Comparison of ENCODE assay signal across 21 cellular contexts in the genomic region with DNA sequence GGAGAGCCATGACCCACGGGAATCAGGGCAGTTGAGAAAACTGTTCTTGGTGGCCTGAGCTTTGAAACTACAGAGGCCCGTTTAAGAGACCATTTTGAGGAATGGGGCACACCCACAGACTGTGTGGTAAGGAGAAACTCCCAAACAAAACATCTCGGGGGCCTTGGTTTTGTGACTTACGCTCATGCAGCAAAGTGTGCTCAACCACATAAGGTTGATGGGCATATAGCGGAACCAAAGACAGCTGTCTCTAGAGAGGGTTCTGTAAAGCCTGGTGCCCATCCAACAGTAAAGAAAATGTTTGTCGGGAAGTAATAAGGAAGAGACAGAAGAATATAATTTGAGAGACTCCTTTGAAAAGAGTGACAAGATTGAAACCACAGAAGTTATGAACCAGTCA. TPM values are rescaled to one million over a fixed set of nuclear protein-coding genes. Genes with fewer than 3 reads are reported as not detected.
DNase-seq lines count a peak whose midpoint lies in the region; ATAC-seq and TF ChIP-seq lines count a peak whose summit lies in the region.
"Had no signal": no experiment of that assay in that cellular context is flagged by ENCODE, and none has a peak within 500 bp of the region (broad histone marks: within the 10 kb centered on the region; RNA-seq: fewer than 3 reads in every experiment).

No MANE protein-coding gene starts in this region.

- H3K9me3 Mint-ChIP-seq in activated B cell treated with CpG ODN at 0.5 μM for 24 hours (no peaks in the 10 kb centered on the region), naive B cell (peaks cover 0 to 6% (median 0%) of the 10 kb centered on the region in 7 donors), progenitor cell of endocrine pancreas (ENCODE audit: low read depth) (peaks cover 4% of the 10 kb centered on the region)
- no peaks in the 10 kb centered on the region for H3K9me3 Mint-ChIP-seq in activated naive CD4-positive, alpha-beta T cell treated with anti-CD3 and anti-CD28 coated beads for 36 hours
- H3K9me3 Mint-ChIP-seq: IgD-negative memory B cell had no signal

- peak; percentile 56 for ATAC-seq in GM18868 (IDR thresholded peaks at IDR 0.05; ENCODE audit: unreplicated experiment)
- peak; percentile 70 for ATAC-seq in activated B cell treated with CpG ODN at 0.5 μM for 24 hours (ENCODE audit: low read depth)
- ATAC-seq in naive B cell (ENCODE audit: low read depth in 2 of 2): peak; percentile 71 to 76
- ATAC-seq: HCT116, Panc1 had no signal

- TF ChIP-seq CTCF in activated B cell treated with CpG ODN at 0.5 μM for 24 hours (IDR thresholded peaks at IDR 0.05) (no peak), progenitor cell of endocrine pancreas (IDR thresholded peaks at IDR 0.05; ENCODE audit: unreplicated experiment) (no peak)

- H3K36me3 Mint-ChIP-seq in activated B cell treated with CpG ODN at 0.5 μM for 24 hours (ENCODE audit: low read depth) (no peaks in the 10 kb centered on the region), naive B cell (peaks cover 0 to 8% of the 10 kb centered on the region in 2 donors), progenitor cell of endocrine pancreas (ENCODE audit: insufficient read depth) (no peaks in the 10 kb centered on the region)
- no peaks in the 10 kb centered on the region for H3K36me3 Mint-ChIP-seq in activated naive CD4-positive, alpha-beta T cell treated with anti-CD3 and anti-CD28 coated beads for 36 hours (ENCODE audit: low read depth)
- H3K36me3 Mint-ChIP-seq: IgD-negative memory B cell had no signal

- H3K27me3 Mint-ChIP-seq in activated B cell treated with CpG ODN at 0.5 μM for 24 hours (no peaks in the 10 kb centered on the region), naive B cell (no peaks in the 10 kb centered on the region), progenitor cell of endocrine pancreas (peaks cover 4% of the 10 kb centered on the region)
- peaks cover 6% of the 10 kb centered on the region for H3K27me3 Mint-ChIP-seq in activated naive CD4-positive, alpha-beta T cell treated with anti-CD3 and anti-CD28 coated beads for 36 hours (ENCODE audit: low read depth)
- H3K27me3 Mint-ChIP-seq: IgD-negative memory B cell had no signal

- CTCF ChIA-PET in activated B cell treated with CpG ODN at 0.5 μM for 24 hours (lab: Charles Lee): interaction anchor here (1.0 kb wide), 1 partner anchor 237 kb away, joined by 4 read pairs; no protein-coding TSS in a partner anchor
- CTCF ChIA-PET in activated naive CD4-positive, alpha-beta T cell treated with anti-CD3 and anti-CD28 coated beads for 36 hours (lab: Charles Lee): no interaction called here

- peak overlapping the region; percentile 46 for H3K4me3 Mint-ChIP-seq in activated B cell treated with CpG ODN at 0.5 μM for 24 hours
- H3K4me3 Mint-ChIP-seq in naive B cell: peak overlapping the region; percentile 41 to 86 (median 60)
- H3K4me3 Mint-ChIP-seq in activated naive CD4-positive, alpha-beta T cell treated with anti-CD3 and anti-CD28 coated beads for 36 hours: no peak overlapping the region
- H3K4me3 Mint-ChIP-seq in progenitor cell of endocrine pancreas (ENCODE audit: low read depth): no peak overlapping the region

- H3K4me1 Mint-ChIP-seq in activated B cell treated with CpG ODN at 0.5 μM for 24 hours (peaks cover 51% of the 10 kb centered on the region), naive B cell (peaks cover 41 to 62% (median 47%) of the 10 kb centered on the region in 3 donors), progenitor cell of endocrine pancreas (ENCODE audit: low read depth) (peaks cover 5% of the 10 kb centered on the region)
- no peaks in the 10 kb centered on the region for H3K4me1 Mint-ChIP-seq in activated naive CD4-positive, alpha-beta T cell treated with anti-CD3 and anti-CD28 coated beads for 36 hours (ENCODE audit: low read depth)

- H3K27ac Mint-ChIP-seq in activated B cell treated with CpG ODN at 0.5 μM for 24 hours (peak overlapping the region; percentile 65), naive B cell (peak overlapping the region; percentile 4 to 93 (median 81)), progenitor cell of endocrine pancreas (no peak overlapping the region)
- H3K27ac Mint-ChIP-seq in activated naive CD4-positive, alpha-beta T cell treated with anti-CD3 and anti-CD28 coated beads for 36 hours: no peak overlapping the region

- intact Hi-C loops in activated B cell treated with CpG ODN at 0.5 μM for 24 hours (cut with micrococcal nuclease): no loop called here
- intact Hi-C loops in activated naive CD4-positive, alpha-beta T cell treated with anti-CD3 and anti-CD28 coated beads for 36 hours (cut with micrococcal nuclease): no loop called here

- no peak for DNase-seq in activated B cell treated with CpG ODN at 0.5 μM for 24 hours
- DNase-seq in naive B cell: peak; percentile 58
- DNase-seq in activated naive CD4-positive, alpha-beta T cell treated with anti-CD3 and anti-CD28 coated beads for 36 hours: no peak
- no peak for DNase-seq in activated CD8-positive, alpha-beta memory T cell treated with anti-CD3 and anti-CD28 coated beads for 24 hours
- no peak for DNase-seq in progenitor cell of endocrine pancreas (ENCODE audit: low spot score, unreplicated experiment)
- no peak for DNase-seq in activated gamma-delta T cell (lab: John Stamatoyannopoulos, UW)
- DNase-seq: MM.1S; NCI-H1092; NCI-H1436; NCI-H2081 treated with DMSO at 0.1 percent for 48 hours; NCI-H2171; NCI-H226; NCI-H510A treated with DMSO at 0.1 percent for 48 hours; NCI-H748 treated with DMSO at 0.1 percent for 48 hours; NK-92 treated with Interleukin-12 subunit alpha and Interleukin-12 subunit beta, amount 100 ng/mL, for 24 hours; SHP77; T-helper 1 cell had no signal

- POLR2A ChIA-PET in activated B cell treated with CpG ODN at 0.5 μM for 24 hours (lab: Charles Lee): interaction anchor here (0.6 to 1.2 kb wide), 2 partner anchors 33 to 65 kb away, joined by 5 read pairs; a partner anchor contains a TSS

RNA-seq across cellular contexts. Expression of a gene that starts 5.4 kb away (rescaled TPM):
- total RNA-seq in activated B cell treated with CpG ODN at 0.5 μM for 24 hours (not detected in 2 replicates), progenitor cell of endocrine pancreas (0.13 TPM in 1 of 2 replicates, not detected in the other)
- polyA plus RNA-seq in naive B cell (ENCODE audit: low read depth in 6 of 6): under 1 TPM in 1 of 6 donors, not detected in 5; 0.16 TPM
- not detected for total RNA-seq in activated naive CD4-positive, alpha-beta T cell treated with anti-CD3 and anti-CD28 coated beads for 36 hours
- polyA plus RNA-seq: IgD-negative memory B cell had no signal

Comparison
In these comparisons a context has a peak if more than half of its experiments do, and no peak if none do; other contexts are left out.
1. H3K27ac Mint-ChIP-seq: peak in activated B cell treated with CpG ODN at 0.5 μM for 24 hours (single experiment) and naive B cell (6 of 6); none in activated naive CD4-positive, alpha-beta T cell treated with anti-CD3 and anti-CD28 coated beads for 36 hours (single experiment) and progenitor cell of endocrine pancreas (single experiment).
2. H3K4me3 Mint-ChIP-seq: peak in activated B cell treated with CpG ODN at 0.5 μM for 24 hours (single experiment) and naive B cell (8 of 8); none in activated naive CD4-positive, alpha-beta T cell treated with anti-CD3 and anti-CD28 coated beads for 36 hours (single experiment) and progenitor cell of endocrine pancreas (single experiment).
3. Peak in every context shown above with its lines, with median percentiles within 50 percentile points of each other: ATAC-seq.